2 cellular contexts compared by ENCODE assay signal in the genomic region with DNA sequence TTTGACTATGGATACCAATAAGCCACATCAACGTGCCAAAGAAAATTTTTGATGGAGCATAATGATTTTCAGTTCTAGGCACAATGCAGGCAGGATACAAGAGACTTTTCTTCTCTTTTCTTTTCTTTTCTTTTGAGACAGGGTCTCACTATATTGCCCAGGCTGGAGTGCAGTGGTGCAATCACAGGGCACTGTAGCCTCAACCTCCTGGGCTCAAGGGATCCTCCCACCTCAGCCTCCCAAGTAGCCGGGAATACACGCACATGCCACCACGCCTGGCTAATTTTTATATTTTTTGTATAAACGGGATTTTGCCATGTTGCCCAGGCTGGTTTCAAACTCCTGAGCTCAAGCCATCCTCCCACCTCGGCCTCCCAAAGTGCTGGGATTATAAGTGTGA.
A peak's percentile ranks its signal among the peaks of the same experiment; 100 is the strongest.
TF ChIP-seq lines count a peak whose summit lies in the region.

No MANE protein-coding gene starts in this region.

TF ChIP-seq in K562, 482 proteins besides CTCF, POLR2A, EP300 and RAD21:
- peak; percentile 18; the same call in 1 of the 2 replicates for TF ChIP-seq ZNF121 (CRISPR knock-in tag; conservative IDR thresholded peaks at IDR 0.05)
TF ChIP-seq in K562: peak in this region for 1; not testable (repeated sequence) for 481.

TF ChIP-seq in HepG2, 621 proteins besides CTCF, POLR2A, EP300 and RAD21:
- peak; percentile 59 for TF ChIP-seq ZNF121 (CRISPR knock-in tag; IDR thresholded peaks at IDR 0.05)
- TF ChIP-seq, protein P1, sequence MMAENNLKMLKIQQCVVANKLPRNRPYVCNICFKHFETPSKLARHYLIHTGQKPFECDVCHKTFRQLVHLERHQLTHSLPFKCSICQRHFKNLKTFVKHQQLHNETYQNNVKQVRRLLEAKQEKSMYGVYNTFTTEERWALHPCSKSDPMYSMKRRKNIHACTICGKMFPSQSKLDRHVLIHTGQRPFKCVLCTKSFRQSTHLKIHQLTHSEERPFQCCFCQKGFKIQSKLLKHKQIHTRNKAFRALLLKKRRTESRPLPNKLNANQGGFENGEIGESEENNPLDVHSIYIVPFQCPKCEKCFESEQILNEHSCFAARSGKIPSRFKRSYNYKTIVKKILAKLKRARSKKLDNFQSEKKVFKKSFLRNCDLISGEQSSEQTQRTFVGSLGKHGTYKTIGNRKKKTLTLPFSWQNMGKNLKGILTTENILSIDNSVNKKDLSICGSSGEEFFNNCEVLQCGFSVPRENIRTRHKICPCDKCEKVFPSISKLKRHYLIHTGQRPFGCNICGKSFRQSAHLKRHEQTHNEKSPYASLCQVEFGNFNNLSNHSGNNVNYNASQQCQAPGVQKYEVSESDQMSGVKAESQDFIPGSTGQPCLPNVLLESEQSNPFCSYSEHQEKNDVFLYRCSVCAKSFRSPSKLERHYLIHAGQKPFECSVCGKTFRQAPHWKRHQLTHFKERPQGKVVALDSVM (CRISPR knock-in tag; IDR thresholded peaks at IDR 0.05) = peak; percentile 53; the same call in 1 of the 2 replicates
TF ChIP-seq in HepG2: peak in this region for 2; not testable (repeated sequence) for 619.
